In the genomic region with DNA sequence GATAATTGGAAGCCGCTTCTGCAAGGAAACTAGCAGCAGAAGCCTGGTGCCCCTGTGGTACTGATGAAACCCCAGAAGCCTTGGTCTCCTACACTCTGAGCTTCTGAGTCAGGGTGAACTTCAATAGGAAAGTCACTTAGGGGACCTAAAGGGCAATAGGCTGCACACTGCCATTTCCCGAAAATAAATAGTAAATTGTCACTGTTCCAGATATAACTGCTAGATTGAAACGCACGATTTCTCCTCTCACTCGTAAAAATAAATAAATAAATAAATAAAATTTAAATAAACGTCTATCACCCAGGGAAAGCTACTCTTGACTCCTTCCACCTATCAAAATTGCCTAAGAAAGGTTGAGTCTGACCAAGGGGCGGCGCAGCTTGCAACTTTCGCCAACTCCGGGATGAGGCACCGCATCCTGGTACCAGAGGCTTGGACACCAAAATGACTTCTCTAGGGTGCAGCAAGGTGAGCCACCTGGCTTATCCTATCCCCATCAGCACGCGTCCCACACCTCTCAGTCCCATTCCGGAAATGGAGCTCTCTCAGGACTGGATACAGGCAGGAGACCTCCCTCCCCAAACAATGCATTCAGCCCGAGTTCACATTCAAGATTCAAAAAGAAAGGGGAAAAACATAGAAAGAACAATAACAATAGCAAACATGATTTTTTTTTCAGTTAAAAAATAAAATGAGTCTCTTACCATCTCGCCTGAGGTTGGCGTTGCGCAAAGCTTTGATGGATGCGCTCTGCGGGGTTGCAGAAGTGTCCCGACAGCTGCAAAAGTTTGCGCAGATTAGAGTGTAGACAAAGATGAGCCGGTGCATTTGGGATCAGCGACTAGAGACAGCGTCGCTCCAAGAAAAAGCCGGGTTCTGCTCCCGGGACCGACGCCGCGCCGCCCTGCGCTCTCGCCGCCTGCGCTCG, we compare ENCODE assay signal across 8 cellular contexts. TPM values are rescaled to one million over a fixed set of nuclear protein-coding genes. Genes with fewer than 3 reads are reported as not detected.
DNase-seq lines count a peak whose midpoint lies in the region; ATAC-seq and TF ChIP-seq lines count a peak whose summit lies in the region.

No MANE protein-coding gene starts in this region.

- peak overlapping the region; percentile 24 for H3K4me3 ChIP-seq in HAP-1

- peak overlapping the region; percentile 81 for H3K4me3 Mint-ChIP-seq in Calu3 (ENCODE audit: low read depth, unreplicated experiment)
- peak overlapping the region; percentile 60 to 78 (median 63) for H3K4me3 Mint-ChIP-seq in T-cell

- TSS peak; percentile 29 for BruUV-seq in Calu3 (replicated peaks; lab: Mats Ljungman, UMichigan)

- H3K27me3 ChIP-seq in HAP-1 (ENCODE audit: low read depth) = peaks cover 5% of the 10 kb centered on the region; the same call in 1 of the 2 replicates

- H3K9me3 Mint-ChIP-seq in Calu3 (ENCODE audit: low read depth, unreplicated experiment) = no peaks in the 10 kb centered on the region
- no peaks in the 10 kb centered on the region for H3K9me3 Mint-ChIP-seq in T-cell

- POLR2A ChIA-PET in T-cell (lab: Charles Lee) = interaction anchor here in 1 of 2 donors (0.6 kb wide), 1 partner anchor 1347 kb away, joined by 3 read pairs; no protein-coding TSS in a partner anchor

- no peak for TF ChIP-seq CTCF in Calu3 (IDR thresholded peaks at IDR 0.05; ENCODE audit: unreplicated experiment)

- DNase-seq in Calu3 (peak; percentile 26), HAP-1 (ENCODE audit: low spot score in 2 of 2) (peak in 1 of 2 experiments; percentile 9), T-cell (no peak), foreskin melanocyte (peak; percentile 10), occipital lobe (lab: John Stamatoyannopoulos, UW) (peak; percentile 3), ureter (ENCODE audit: low spot score) (no peak), NCI-H1048 (lab: John Stamatoyannopoulos, UW) (no peak)

- no peaks in the 10 kb centered on the region for H3K27me3 Mint-ChIP-seq in Calu3 (ENCODE audit: unreplicated experiment)
- H3K27me3 Mint-ChIP-seq in T-cell = peaks cover 23% of the 10 kb centered on the region in 2 donors

- intact Hi-C loops in Calu3 (cut with micrococcal nuclease; ENCODE audit: unreplicated experiment) = loop anchor here (10.0 kb wide), 1 partner anchor 1701 kb away; no protein-coding TSS in a partner anchor

- H3K36me3 ChIP-seq in HAP-1 (replicated peaks) = no peaks in the 10 kb centered on the region

- ATAC-seq in T-cell (replicated peaks in 1 of 4) (peak in 1 of 4 experiments; percentile 14), HG03097 (IDR thresholded peaks at IDR 0.05; ENCODE audit: low FRiP score, unreplicated experiment) (no peak)

- no peaks in the 10 kb centered on the region for H3K4me1 ChIP-seq in HAP-1

- H3K36me3 Mint-ChIP-seq in Calu3 (ENCODE audit: insufficient read depth, unreplicated experiment) (peaks cover 15% of the 10 kb centered on the region), T-cell (no peaks in the 10 kb centered on the region)

- CTCF ChIA-PET in Calu3 (lab: Charles Lee) = interaction anchor here (0.7 to 1.7 kb wide), 5 partner anchors 29 to 795 kb away, joined by 3 to 17 read pairs (median 3); no protein-coding TSS in a partner anchor
- CTCF ChIA-PET in T-cell (lab: Charles Lee) = no interaction called here

- in situ Hi-C loops in HAP-1 (cut with MboI; ENCODE audit: low sequenced_read_pairs) = no loop called here

- H3K27ac Mint-ChIP-seq in Calu3 (ENCODE audit: unreplicated experiment) (peak overlapping the region; percentile 50), T-cell (no peak overlapping the region)

- H3K4me1 Mint-ChIP-seq in Calu3 (ENCODE audit: low read depth, unreplicated experiment) (no peaks in the 10 kb centered on the region), T-cell (peaks cover 5 to 6% (median 6%) of the 10 kb centered on the region in 3 donors)

- H3K9me3 ChIP-seq in HAP-1 = no peaks in the 10 kb centered on the region

RNA-seq across cellular contexts. Expression of a gene that starts 0.6 kb away (rescaled TPM):
- 5.1 and 7.2 TPM in 2 replicates for total RNA-seq in Calu3 (2022)
- 1 to 10 TPM in 3 of 5 donors, under 1 TPM in 2; 0.35 to 2.9 (median 1.2) TPM for total RNA-seq in T-cell
- total RNA-seq in occipital lobe = 13.1 TPM
- total RNA-seq in ureter = 3.4 TPM

Comparison
In these comparisons a context has a peak if more than half of its experiments do, and no peak if none do; other contexts are left out.
1. DNase-seq: peak in Calu3 (single experiment), foreskin melanocyte (single experiment) and occipital lobe (single experiment); none in T-cell (0 of 34), ureter (single experiment) and NCI-H1048 (single experiment).